8 cellular contexts compared by ENCODE assay signal in genomic region chr13:96053003-96053703, GRCh38. TPM values are rescaled to one million over a fixed set of nuclear protein-coding genes. Genes with fewer than 3 reads are reported as not detected.
DNase-seq lines count a peak whose midpoint lies in the region; ATAC-seq and TF ChIP-seq lines count a peak whose summit lies in the region.

Gene UGGT2, minus strand, starts transcription at chr13:96053401. Its CDS starts 89 bp downstream, at chr13:96053312.

- no peaks in the 10 kb centered on the region for H3K4me1 Mint-ChIP-seq in activated T-helper 1 cell treated with anti-CD3 and anti-CD28 coated beads, Interleukin-12 subunit alpha, Interleukin-12 subunit beta, Interleukin-2, Interleukin-4 antibody, amounts not matched to agents 30 ng/mL and 10 ng/mL and 1 ng/mL, durations not matched to agents 14 hours and 24 hours and 36 hours (ENCODE audit: low read depth)
- peaks cover 10% of the 10 kb centered on the region for H3K4me1 Mint-ChIP-seq in nephron progenitor cell

- no peaks in the 10 kb centered on the region for H3K36me3 Mint-ChIP-seq in activated T-helper 1 cell treated with anti-CD3 and anti-CD28 coated beads, Interleukin-12 subunit alpha, Interleukin-12 subunit beta, Interleukin-2, Interleukin-4 antibody, amounts not matched to agents 30 ng/mL and 10 ng/mL and 1 ng/mL, durations not matched to agents 14 hours and 24 hours and 36 hours (ENCODE audit: low read depth)
- H3K36me3 Mint-ChIP-seq in nephron progenitor cell (ENCODE audit: low read depth), result peaks cover 41% of the 10 kb centered on the region

- peak within 1 kb of the TSS; percentile 81 to 99 for H3K4me3 ChIP-seq in gastroesophageal sphincter

- no peaks in the 10 kb centered on the region for H3K36me3 ChIP-seq in gastroesophageal sphincter

- H3K27me3 Mint-ChIP-seq in activated T-helper 1 cell treated with anti-CD3 and anti-CD28 coated beads, Interleukin-12 subunit alpha, Interleukin-12 subunit beta, Interleukin-2, Interleukin-4 antibody, amounts not matched to agents 30 ng/mL and 10 ng/mL and 1 ng/mL, durations not matched to agents 14 hours and 24 hours and 36 hours (ENCODE audit: insufficient read depth), result peaks cover 8% of the 10 kb centered on the region
- H3K27me3 Mint-ChIP-seq in nephron progenitor cell (ENCODE audit: low read depth, poor library complexity), result peaks cover 11% of the 10 kb centered on the region

- H3K27me3 ChIP-seq in gastroesophageal sphincter, result no peaks in the 10 kb centered on the region

- no peaks in the 10 kb centered on the region for H3K9me3 ChIP-seq in gastroesophageal sphincter

- peaks cover 0 to 13% (median 0%) of the 10 kb centered on the region in 3 donors for H3K4me1 ChIP-seq in gastroesophageal sphincter

- TF ChIP-seq POLR2A in gastroesophageal sphincter (IDR thresholded peaks at IDR 0.05), result peak; percentile 83 to 85

- ATAC-seq in HG03196 (IDR thresholded peaks at IDR 0.05; ENCODE audit: unreplicated experiment), result peak; percentile 98
- ATAC-seq in gastroesophageal sphincter, result peak; percentile 99

- H3K9me3 Mint-ChIP-seq in activated T-helper 1 cell treated with anti-CD3 and anti-CD28 coated beads, Interleukin-12 subunit alpha, Interleukin-12 subunit beta, Interleukin-2, Interleukin-4 antibody, amounts not matched to agents 30 ng/mL and 10 ng/mL and 1 ng/mL, durations not matched to agents 14 hours and 24 hours and 36 hours, result peaks cover 11% of the 10 kb centered on the region
- peaks cover 40% of the 10 kb centered on the region for H3K9me3 Mint-ChIP-seq in nephron progenitor cell

- H3K4me3 Mint-ChIP-seq in activated T-helper 1 cell treated with anti-CD3 and anti-CD28 coated beads, Interleukin-12 subunit alpha, Interleukin-12 subunit beta, Interleukin-2, Interleukin-4 antibody, amounts not matched to agents 30 ng/mL and 10 ng/mL and 1 ng/mL, durations not matched to agents 14 hours and 24 hours and 36 hours, result peak within 1 kb of the TSS; percentile 67
- H3K4me3 Mint-ChIP-seq in nephron progenitor cell, result peak within 1 kb of the TSS; percentile 98

- intact Hi-C loops in activated T-helper 1 cell treated with anti-CD3 and anti-CD28 coated beads, Interleukin-12 subunit alpha, Interleukin-12 subunit beta, Interleukin-2, Interleukin-4 antibody, amounts not matched to agents 30 ng/mL and 10 ng/mL and 1 ng/mL, durations not matched to agents 14 hours and 24 hours and 36 hours (cut with micrococcal nuclease), result no loop called here

- 3 to 13% methylated on average over 3 to 15 of the region's 77 CpGs for WGBS in gastroesophageal sphincter (ENCODE audit: low coverage in 1 of 2), 2 donors

- peak in 2 of 4 experiments; percentile 10 to 54 for TF ChIP-seq CTCF in gastroesophageal sphincter (IDR thresholded peaks at IDR 0.05)
- TF ChIP-seq CTCF in nephron progenitor cell (IDR thresholded peaks at IDR 0.05), result no peak

- H3K27ac ChIP-seq in gastroesophageal sphincter, result peak within 1 kb of the TSS; percentile 65 to 91 (median 85)

- DNase-seq in D341Med (ENCODE audit: low spot score) (peak; percentile 95), GM19238 (ENCODE audit: insufficient read length, low spot score) (peak; percentile 80), NCI-H226 (peak; percentile 92), nephron progenitor cell (peak; percentile 92), T-helper 9 cell (no peak)
- DNase-seq in activated T-helper 1 cell treated with anti-CD3 and anti-CD28 coated beads, Interleukin-12 subunit alpha, Interleukin-12 subunit beta, Interleukin-2, Interleukin-4 antibody, amounts not matched to agents 30 ng/mL and 10 ng/mL and 1 ng/mL, durations not matched to agents 14 hours and 24 hours and 36 hours (ENCODE audit: low spot score), result no peak

- H3K27ac Mint-ChIP-seq in activated T-helper 1 cell treated with anti-CD3 and anti-CD28 coated beads, Interleukin-12 subunit alpha, Interleukin-12 subunit beta, Interleukin-2, Interleukin-4 antibody, amounts not matched to agents 30 ng/mL and 10 ng/mL and 1 ng/mL, durations not matched to agents 14 hours and 24 hours and 36 hours, result no peak within 1 kb of the TSS
- H3K27ac Mint-ChIP-seq in nephron progenitor cell, result peak within 1 kb of the TSS; percentile 99

- no peak for TF ChIP-seq EP300 in gastroesophageal sphincter (IDR thresholded peaks at IDR 0.05)

RNA-seq across cellular contexts. Expression of gene UGGT2, which starts in this region (rescaled TPM):
- total RNA-seq in activated T-helper 1 cell treated with anti-CD3 and anti-CD28 coated beads, Interleukin-12 subunit alpha, Interleukin-12 subunit beta, Interleukin-2, Interleukin-4 antibody, amounts not matched to agents 30 ng/mL and 10 ng/mL and 1 ng/mL, durations not matched to agents 14 hours and 24 hours and 36 hours, result 0.26 TPM in 1 of 2 replicates, not detected in the other
- 10 to 100 TPM; 20.9 to 58.8 (median 40.0) TPM for total RNA-seq in gastroesophageal sphincter

Comparison
In these comparisons a context has a peak if more than half of its experiments do, and no peak if none do; other contexts are left out.
1. RNA of gene UGGT2 (total RNA-seq): 20.9 to 58.8 TPM in gastroesophageal sphincter; 0.26 TPM in activated T-helper 1 cell treated with anti-CD3 and anti-CD28 coated beads, Interleukin-12 subunit alpha, Interleukin-12 subunit beta, Interleukin-2, Interleukin-4 antibody, amounts not matched to agents 30 ng/mL and 10 ng/mL and 1 ng/mL, durations not matched to agents 14 hours and 24 hours and 36 hours; every median in the first group is over 10 times any median in the second.
2. DNase-seq: peak in D341Med (single experiment), GM19238 (single experiment), NCI-H226 (single experiment) and nephron progenitor cell (single experiment); none in activated T-helper 1 cell treated with anti-CD3 and anti-CD28 coated beads, Interleukin-12 subunit alpha, Interleukin-12 subunit beta, Interleukin-2, Interleukin-4 antibody, amounts not matched to agents 30 ng/mL and 10 ng/mL and 1 ng/mL, durations not matched to agents 14 hours and 24 hours and 36 hours (single experiment) and T-helper 9 cell (single experiment).